9 cellular contexts compared by ENCODE assay signal in genomic region chr18:48222118-48222517, GRCh38.
DNase-seq lines count a peak whose midpoint lies in the region; ATAC-seq, FAIRE-seq and TF ChIP-seq lines count a peak whose summit lies in the region.
"Had no signal": no experiment of that assay in that cellular context is flagged by ENCODE, and none has a peak within 500 bp of the region (broad histone marks: within the 10 kb centered on the region; RNA-seq: fewer than 3 reads in every experiment).

No MANE protein-coding gene starts in this region.

- ATAC-seq in SK-N-SH treated with all-trans-retinoic acid at 6 μM for 48 hours (peak; percentile 49; the same call in 2 of the 3 replicates), left ventricle myocardium superior (peak; percentile 82), HG03565 (IDR thresholded peaks at IDR 0.05; ENCODE audit: unreplicated experiment) (no peak)

- no peaks in the 10 kb centered on the region for H3K9me3 Mint-ChIP-seq in activated naive CD4-positive, alpha-beta T cell treated with anti-CD3 and anti-CD28 coated beads for 36 hours
- H3K9me3 Mint-ChIP-seq in chondrocyte (ENCODE audit: low read depth) = no peaks in the 10 kb centered on the region
- H3K9me3 Mint-ChIP-seq: T-helper 1 cell treated with Interleukin-12 subunit alpha and Interleukin-12 subunit beta and Interleukin-4 antibody, amounts not matched to agents 30 μg/mL and 1 μg/mL, for 36 hours had no signal

- DNase-seq in activated naive CD4-positive, alpha-beta T cell treated with anti-CD3 and anti-CD28 coated beads for 36 hours = peak; percentile 20
- no peak for DNase-seq in activated naive CD4-positive, alpha-beta T cell treated with anti-CD3 and anti-CD28 coated beads, Interleukin-2, amount 50 U/mL, for 16 hours
- DNase-seq in NAMALWA (ENCODE audit: low spot score) (peak; percentile 46), left ventricle myocardium superior (no peak), chondrocyte (ENCODE audit: low spot score) (no peak), D721Med (ENCODE audit: insufficient read length, low spot score) (no peak)

- CTCF ChIA-PET in activated naive CD4-positive, alpha-beta T cell treated with anti-CD3 and anti-CD28 coated beads for 36 hours (lab: Charles Lee) = no interaction called here

- FAIRE-seq in D721Med (lab: Jason Lieb, UNC) = no peak

- TF ChIP-seq CTCF in chondrocyte (IDR thresholded peaks at IDR 0.05) (no peak), D721Med (IDR thresholded peaks at IDR 0.05; ENCODE audit: insufficient read depth, missing control alignments) (no peak)

- H3K36me3 Mint-ChIP-seq in activated naive CD4-positive, alpha-beta T cell treated with anti-CD3 and anti-CD28 coated beads for 36 hours (ENCODE audit: low read depth) = no peaks in the 10 kb centered on the region
- peaks cover 2% of the 10 kb centered on the region for H3K36me3 Mint-ChIP-seq in chondrocyte (ENCODE audit: low read depth)

- intact Hi-C loops in activated naive CD4-positive, alpha-beta T cell treated with anti-CD3 and anti-CD28 coated beads for 36 hours (cut with micrococcal nuclease) = no loop called here
- intact Hi-C loops in left ventricle myocardium superior (cut with micrococcal nuclease) = no loop called here

- no peaks in the 10 kb centered on the region for H3K4me1 Mint-ChIP-seq in activated naive CD4-positive, alpha-beta T cell treated with anti-CD3 and anti-CD28 coated beads for 36 hours (ENCODE audit: low read depth)
- peaks cover under 1% of the 10 kb centered on the region for H3K4me1 Mint-ChIP-seq in chondrocyte (ENCODE audit: low read depth)

- H3K4me3 Mint-ChIP-seq in activated naive CD4-positive, alpha-beta T cell treated with anti-CD3 and anti-CD28 coated beads for 36 hours = no peak overlapping the region
- H3K4me3 Mint-ChIP-seq in chondrocyte (ENCODE audit: unreplicated experiment) = no peak overlapping the region
- H3K4me3 Mint-ChIP-seq: T-helper 1 cell treated with Interleukin-12 subunit alpha and Interleukin-12 subunit beta and Interleukin-4 antibody, amounts not matched to agents 30 μg/mL and 1 μg/mL, for 36 hours had no signal

- H3K27ac Mint-ChIP-seq in activated naive CD4-positive, alpha-beta T cell treated with anti-CD3 and anti-CD28 coated beads for 36 hours = no peak overlapping the region
- no peak overlapping the region for H3K27ac Mint-ChIP-seq in chondrocyte (ENCODE audit: unreplicated experiment)
- H3K27ac Mint-ChIP-seq: T-helper 1 cell treated with Interleukin-12 subunit alpha and Interleukin-12 subunit beta and Interleukin-4 antibody, amounts not matched to agents 30 μg/mL and 1 μg/mL, for 36 hours had no signal

- no peaks in the 10 kb centered on the region for H3K27me3 Mint-ChIP-seq in activated naive CD4-positive, alpha-beta T cell treated with anti-CD3 and anti-CD28 coated beads for 36 hours (ENCODE audit: low read depth)
- H3K27me3 Mint-ChIP-seq in chondrocyte (ENCODE audit: low read depth) = peaks cover 14% of the 10 kb centered on the region

TF ChIP-seq in SK-N-SH treated with all-trans-retinoic acid at 6 μM for 48 hours, 23 proteins besides CTCF, POLR2A, EP300 and RAD21:
- no peak for TF ChIP-seq ESRRG (CRISPR knock-in tag; IDR thresholded peaks at IDR 0.05)
- TF ChIP-seq PATZ1 (CRISPR knock-in tag; IDR thresholded peaks at IDR 0.05; ENCODE audit: borderline replicate concordance) = no peak
TF ChIP-seq in SK-N-SH treated with all-trans-retinoic acid at 6 μM for 48 hours: peak in this region for 0.

Comparison
In these comparisons a context has a peak if more than half of its experiments do, and no peak if none do; other contexts are left out.
1. DNase-seq: peak in activated naive CD4-positive, alpha-beta T cell treated with anti-CD3 and anti-CD28 coated beads for 36 hours (single experiment) and NAMALWA (single experiment); none in activated naive CD4-positive, alpha-beta T cell treated with anti-CD3 and anti-CD28 coated beads, Interleukin-2, amount 50 U/mL, for 16 hours (single experiment), left ventricle myocardium superior (single experiment), chondrocyte (single experiment) and D721Med (single experiment).